31 cellular contexts compared by ENCODE assay signal in genomic region chr17:33564146-33564545, GRCh38.
"Had no signal": no experiment of that assay in that cellular context is flagged by ENCODE, and none has a peak within 500 bp of the region (broad histone marks: within the 10 kb centered on the region; RNA-seq: fewer than 3 reads in every experiment).

No MANE protein-coding gene starts in this region.

- DNase-seq: activated B cell treated with CpG ODN at 0.5 μM for 24 hours; activated CD4-positive, alpha-beta memory T cell treated with anti-CD3 and anti-CD28 coated beads for 36 hours; activated CD4-positive, alpha-beta T cell treated with anti-CD3 and anti-CD28 coated beads for 4 hours; activated CD4-positive, alpha-beta T cell treated with anti-CD3 and anti-CD28 coated beads, Interleukin-2, amount 10 ng/mL, durations not matched to agents 24 days and 14 days; activated CD4-positive, alpha-beta T cell treated with anti-CD3 and anti-CD28 coated beads, Interleukin-2, amount 50 U/mL, for 1 hour; activated CD4-positive, alpha-beta T cell treated with anti-CD3 and anti-CD28 coated beads, Interleukin-2, amount 50 U/mL, for 4 hours; activated CD4-positive, CD25-positive, alpha-beta regulatory T cell treated with anti-CD3 and anti-CD28 coated beads, Interleukin-2, amount 50 U/mL, for 72 hours; activated CD8-positive, alpha-beta memory T cell treated with anti-CD3 and anti-CD28 coated beads, Interleukin-2, amount 50 U/mL, for 4 hours; activated CD8-positive, alpha-beta T cell treated with anti-CD3 and anti-CD28 coated beads for 36 hours; activated effector memory CD4-positive, alpha-beta T cell treated with anti-CD3 and anti-CD28 coated beads, Interleukin-2, amount 50 U/mL, for 16 hours; activated gamma-delta T cell treated with Interleukin-2 at 50 U/mL for 16 hours; activated naive CD4-positive, alpha-beta T cell; activated naive CD4-positive, alpha-beta T cell treated with anti-CD3 and anti-CD28 coated beads for 36 hours; activated naive CD4-positive, alpha-beta T cell treated with anti-CD3 and anti-CD28 coated beads, Interleukin-2, amount 50 U/mL, for 16 hours; activated naive CD8-positive, alpha-beta T cell treated with anti-CD3 and anti-CD28 coated beads for 36 hours; activated T-cell treated with anti-CD3 and anti-CD28 coated beads for 4 hours; activated T-cell treated with anti-CD3 and anti-CD28 coated beads, Interleukin-2, amount 50 U/mL, for 1 hour; activated T-cell treated with anti-CD3 and anti-CD28 coated beads, Interleukin-2, amount 50 U/mL, for 4 hours; activated T-cell treated with anti-CD3 and anti-CD28 coated beads, Interleukin-2, amount 50 U/mL, for 72 hours; adrenal gland; amniotic stem cell; aorta; body of pancreas; brain microvascular endothelial cell; central memory CD4-positive, alpha-beta T cell; T-helper 1 cell; T-helper 2 cell; T-helper 9 cell had no signal

- H3K27ac ChIP-seq: adrenal gland, body of pancreas, brain microvascular endothelial cell, breast epithelium had no signal

- H3K27me3 ChIP-seq: adrenal gland, body of pancreas, brain microvascular endothelial cell, breast epithelium had no signal

- H3K4me3 ChIP-seq: adrenal gland, body of pancreas, breast epithelium had no signal

- H3K36me3 ChIP-seq: adrenal gland, brain microvascular endothelial cell, breast epithelium had no signal

- H3K9me3 ChIP-seq: adrenal gland, breast epithelium had no signal

- ATAC-seq: activated CD8-positive, alpha-beta T cell treated with anti-CD3 and anti-CD28 coated beads for 36 hours; activated naive CD4-positive, alpha-beta T cell treated with anti-CD3 and anti-CD28 coated beads, Interleukin-2, amount 50 U/mL, for 72 hours; activated T-cell treated with anti-CD3 and anti-CD28 coated beads, Interleukin-2, amount 50 U/mL, for 4 hours; activated T-cell treated with anti-CD3 and anti-CD28 coated beads, Interleukin-2, amount 50 U/mL, for 72 hours; activated T-helper 17 cell treated with anti-CD3 and anti-CD28 coated beads, Interleukin-2, amount 50 U/mL, for 72 hours; body of pancreas had no signal
